In genomic region chr1:21596179-21596578, GRCh38 we compare ENCODE assay signal across 11 cellular contexts.
"Had no signal": no experiment of that assay in that cellular context is flagged by ENCODE, and none has a peak within 500 bp of the region (broad histone marks: within the 10 kb centered on the region; RNA-seq: fewer than 3 reads in every experiment).

No MANE protein-coding gene starts in this region.

- H3K27me3 ChIP-seq: ascending aorta, cardiac muscle cell had no signal

- H3K27ac ChIP-seq: ascending aorta, cardiac muscle cell, WERI-Rb-1 had no signal

- H3K4me1 ChIP-seq: ascending aorta had no signal

- ATAC-seq: activated naive CD8-positive, alpha-beta T cell treated with anti-CD3 and anti-CD28 coated beads, Interleukin-2, amount 50 U/mL, for 24 hours; T-helper 17 cell had no signal

- H3K9me3 ChIP-seq: ascending aorta had no signal

- H3K36me3 ChIP-seq: ascending aorta, cardiac muscle cell had no signal

- FAIRE-seq: bronchial epithelial cell had no signal

- H3K4me3 ChIP-seq: ascending aorta, cardiac muscle cell had no signal

- DNase-seq: activated CD4-positive, alpha-beta T cell treated with anti-CD3 and anti-CD28 coated beads for 1 hour; activated effector memory CD4-positive, alpha-beta T cell treated with Interleukin-2 at 50 U/mL for 16 hours; activated gamma-delta T cell; cerebellar nuclear complex; T-helper 17 cell; T1000 had no signal
